ENCODE assay signal across 22 cellular contexts in the genomic region with DNA sequence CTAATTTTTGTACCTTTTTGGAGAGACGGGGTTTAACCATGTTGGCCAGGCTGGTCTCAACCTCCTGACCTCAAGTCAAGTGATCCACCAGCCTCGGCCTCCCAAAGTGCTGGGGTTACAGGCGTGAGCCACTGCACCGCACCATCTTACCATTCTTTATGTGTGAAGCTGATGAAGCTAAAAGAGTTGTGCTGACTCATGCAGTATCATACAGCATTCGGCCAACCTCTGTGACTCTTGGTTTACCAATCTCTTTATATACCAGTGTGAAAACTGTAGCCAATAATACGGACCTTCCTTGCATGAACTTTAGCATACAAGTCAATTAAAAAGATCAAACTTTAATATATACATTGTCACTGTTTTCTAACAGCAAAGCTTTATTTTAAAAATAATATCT.
"Had no signal": no experiment of that assay in that cellular context is flagged by ENCODE, and none has a peak within 500 bp of the region (broad histone marks: within the 10 kb centered on the region; RNA-seq: fewer than 3 reads in every experiment).

No MANE protein-coding gene starts in this region.

- H3K27ac ChIP-seq: HL-60, KMS-11, RWPE1 had no signal

- H3K9me3 ChIP-seq: SK-N-SH had no signal

- H3K4me2 ChIP-seq: KMS-11, SK-N-SH had no signal

- DNase-seq: IMR-90, Kasumi-1, MM.1S, NCI-H1092 treated with DMSO at 0.1 percent for 48 hours, NCI-H1436, NCI-H187, NCI-H2029, NCI-H2081 treated with DMSO at 0.1 percent for 48 hours, NCI-H2171, NCI-H226, NCI-H446, NCI-H510A, NCI-H524 treated with DMSO at 0.1 percent for 48 hours, NCI-H69, NCI-H774, SHP77, SK-N-SH, SW 1271 had no signal

- H3K9me2 ChIP-seq: SK-N-SH had no signal

- H3K9ac ChIP-seq: KMS-11, SK-N-SH had no signal

- ATAC-seq: Panc1 had no signal
